In the genomic region with DNA sequence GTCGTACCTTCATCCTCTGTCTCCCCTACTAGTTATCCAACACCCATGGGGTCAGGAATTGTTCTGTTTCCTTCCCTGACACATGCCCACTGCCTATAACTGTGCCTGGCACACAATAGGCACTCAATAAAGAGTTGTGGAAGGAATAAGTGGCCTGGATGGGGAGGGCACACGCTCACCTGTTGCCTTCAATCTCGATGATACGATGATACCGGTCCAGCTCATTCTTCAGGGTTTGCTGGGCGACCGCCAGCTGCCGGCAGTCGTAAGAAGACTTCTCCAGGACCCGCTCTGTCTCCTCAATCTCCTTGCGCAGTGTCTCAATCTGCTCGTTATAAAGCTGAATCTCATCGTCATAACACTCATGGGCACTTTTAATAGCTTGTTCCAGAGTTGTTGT, we compare ENCODE assay signal across 16 cellular contexts. TPM values are rescaled to one million over a fixed set of nuclear protein-coding genes. Genes with fewer than 3 reads are reported as not detected.
DNase-seq lines count a peak whose midpoint lies in the region; ATAC-seq and TF ChIP-seq lines count a peak whose summit lies in the region.
"Had no signal": no experiment of that assay in that cellular context is flagged by ENCODE, and none has a peak within 500 bp of the region (broad histone marks: within the 10 kb centered on the region; RNA-seq: fewer than 3 reads in every experiment).

No MANE protein-coding gene starts in this region.

- H3K27ac Mint-ChIP-seq in activated CD8-positive, alpha-beta memory T cell treated with anti-CD3 and anti-CD28 coated beads, Interleukin-2, amount 10 ng/mL, durations not matched to agents 7 days and 5 days, result no peak overlapping the region
- H3K27ac Mint-ChIP-seq in chondrocyte (ENCODE audit: unreplicated experiment), result peak overlapping the region; percentile 18
- peak overlapping the region in 2 of 3 experiments; percentile 14 to 28 for H3K27ac Mint-ChIP-seq in nephron
- no peak overlapping the region for H3K27ac Mint-ChIP-seq in activated T-cell treated with anti-CD3 and anti-CD28 coated beads, Interleukin-2, amount 50 U/mL, for 24 hours

- no peaks in the 10 kb centered on the region for H3K9me3 Mint-ChIP-seq in activated CD8-positive, alpha-beta memory T cell treated with anti-CD3 and anti-CD28 coated beads, Interleukin-2, amount 10 ng/mL, durations not matched to agents 7 days and 5 days (ENCODE audit: low read depth)
- H3K9me3 Mint-ChIP-seq in chondrocyte (ENCODE audit: low read depth) (no peaks in the 10 kb centered on the region), nephron (no peaks in the 10 kb centered on the region)
- H3K9me3 Mint-ChIP-seq in activated T-cell treated with anti-CD3 and anti-CD28 coated beads, Interleukin-2, amount 50 U/mL, for 24 hours, result no peaks in the 10 kb centered on the region
- H3K9me3 Mint-ChIP-seq: CD4-positive, alpha-beta memory T cell had no signal

- H3K4me3 Mint-ChIP-seq in activated CD8-positive, alpha-beta memory T cell treated with anti-CD3 and anti-CD28 coated beads, Interleukin-2, amount 10 ng/mL, durations not matched to agents 7 days and 5 days, result no peak overlapping the region
- no peak overlapping the region for H3K4me3 Mint-ChIP-seq in chondrocyte (ENCODE audit: unreplicated experiment)
- H3K4me3 Mint-ChIP-seq in nephron, result peak overlapping the region in 1 of 3 experiments; percentile 15
- H3K4me3 Mint-ChIP-seq in activated T-cell treated with anti-CD3 and anti-CD28 coated beads, Interleukin-2, amount 50 U/mL, for 24 hours, result no peak overlapping the region

- peaks cover 3% of the 10 kb centered on the region for H3K27me3 Mint-ChIP-seq in activated CD8-positive, alpha-beta memory T cell treated with anti-CD3 and anti-CD28 coated beads, Interleukin-2, amount 10 ng/mL, durations not matched to agents 7 days and 5 days
- H3K27me3 Mint-ChIP-seq in chondrocyte (ENCODE audit: low read depth), result no peaks in the 10 kb centered on the region
- H3K27me3 Mint-ChIP-seq in nephron (ENCODE audit: low read depth), result no peaks in the 10 kb centered on the region
- H3K27me3 Mint-ChIP-seq in activated T-cell treated with anti-CD3 and anti-CD28 coated beads, Interleukin-2, amount 50 U/mL, for 24 hours, result no peaks in the 10 kb centered on the region
- H3K27me3 Mint-ChIP-seq: CD4-positive, alpha-beta memory T cell had no signal

- H3K36me3 Mint-ChIP-seq in activated CD8-positive, alpha-beta memory T cell treated with anti-CD3 and anti-CD28 coated beads, Interleukin-2, amount 10 ng/mL, durations not matched to agents 7 days and 5 days, result no peaks in the 10 kb centered on the region
- peaks cover 9% of the 10 kb centered on the region for H3K36me3 Mint-ChIP-seq in chondrocyte (ENCODE audit: low read depth)
- H3K36me3 Mint-ChIP-seq in nephron (ENCODE audit: low read depth), result no peaks in the 10 kb centered on the region
- no peaks in the 10 kb centered on the region for H3K36me3 Mint-ChIP-seq in activated T-cell treated with anti-CD3 and anti-CD28 coated beads, Interleukin-2, amount 50 U/mL, for 24 hours (ENCODE audit: low read depth)

- CTCF ChIA-PET in activated CD8-positive, alpha-beta memory T cell treated with anti-CD3 and anti-CD28 coated beads, Interleukin-2, amount 10 ng/mL, durations not matched to agents 7 days and 5 days (lab: Charles Lee), result interaction anchor here (0.6 to 1.2 kb wide), 2 partner anchors 10 to 442 kb away, joined by 3 read pairs; no protein-coding TSS in a partner anchor

- TF ChIP-seq CTCF in chondrocyte (IDR thresholded peaks at IDR 0.05), result no peak
- TF ChIP-seq CTCF in nephron (IDR thresholded peaks at IDR 0.05; ENCODE audit: unreplicated experiment in 3 of 3), result no peak

- DNase-seq in activated CD8-positive, alpha-beta memory T cell treated with anti-CD3 and anti-CD28 coated beads, Interleukin-2, amount 10 ng/mL, durations not matched to agents 7 days and 5 days, result peak; percentile 18
- DNase-seq in activated CD8-positive, alpha-beta memory T cell treated with anti-CD3 and anti-CD28 coated beads for 24 hours, result no peak
- DNase-seq in chondrocyte (ENCODE audit: low spot score) (no peak), mucosa of gallbladder (ENCODE audit: low spot score) (no peak)
- no peak for DNase-seq in stimulated activated CD4-positive, alpha-beta T cell treated with anti-CD3 and anti-CD28 coated beads, Interleukin-15, amount 100 ng/mL, for 24 hours
- DNase-seq in stimulated activated CD4-positive, alpha-beta T cell treated with anti-CD3 and anti-CD28 coated beads, Interleukin-2, amount 100 ng/mL, for 48 hours, result no peak
- no peak for DNase-seq in activated T-cell treated with anti-CD3 and anti-CD28 coated beads, Interleukin-2, amount 50 U/mL, for 24 hours
- DNase-seq: CD4-positive, alpha-beta memory T cell; KG1; NCI-H1092; NCI-H1694; NCI-H524 treated with DMSO at 0.1 percent for 48 hours; NK-92 treated with Interleukin-12 subunit alpha and Interleukin-12 subunit beta, amount 100 ng/mL, for 24 hours; OCI-M1; RPMI8226 had no signal

- peaks cover 11% of the 10 kb centered on the region for H3K4me1 Mint-ChIP-seq in activated CD8-positive, alpha-beta memory T cell treated with anti-CD3 and anti-CD28 coated beads, Interleukin-2, amount 10 ng/mL, durations not matched to agents 7 days and 5 days
- H3K4me1 Mint-ChIP-seq in chondrocyte (ENCODE audit: low read depth) (peaks cover 16% of the 10 kb centered on the region), nephron (peaks cover 20% of the 10 kb centered on the region)
- no peaks in the 10 kb centered on the region for H3K4me1 Mint-ChIP-seq in activated T-cell treated with anti-CD3 and anti-CD28 coated beads, Interleukin-2, amount 50 U/mL, for 24 hours (ENCODE audit: low read depth)

- ATAC-seq in activated CD8-positive, alpha-beta memory T cell treated with anti-CD3 and anti-CD28 coated beads, Interleukin-2, amount 10 ng/mL, durations not matched to agents 7 days and 5 days, result no peak

RNA-seq across cellular contexts. Expression of a gene that starts 32.5 kb away (rescaled TPM):
- 1 to 10 TPM; 1.7 to 3.2 TPM for total RNA-seq in activated CD8-positive, alpha-beta memory T cell treated with anti-CD3 and anti-CD28 coated beads, Interleukin-2, amount 10 ng/mL, durations not matched to agents 7 days and 5 days
- total RNA-seq in chondrocyte (9.6 to 14.4 TPM (median 11.7 TPM) in 3 replicates), mucosa of gallbladder (1.2 TPM)

Comparison
In these comparisons a context has a peak if more than half of its experiments do, and no peak if none do; other contexts are left out.
1. H3K27ac Mint-ChIP-seq: peak in chondrocyte (single experiment) and nephron (2 of 3); none in activated CD8-positive, alpha-beta memory T cell treated with anti-CD3 and anti-CD28 coated beads, Interleukin-2, amount 10 ng/mL, durations not matched to agents 7 days and 5 days (single experiment) and activated T-cell treated with anti-CD3 and anti-CD28 coated beads, Interleukin-2, amount 50 U/mL, for 24 hours (single experiment).